In genomic region chr14:76918751-76919421, GRCh38 we compare ENCODE assay signal across 8 cellular contexts.
A peak's percentile ranks its signal among the peaks of the same experiment; 100 is the strongest.
DNase-seq lines count a peak whose midpoint lies in the region; ATAC-seq, FAIRE-seq and TF ChIP-seq lines count a peak whose summit lies in the region.

No MANE protein-coding gene starts in this region.

- TF ChIP-seq CTCF in endothelial cell of umbilical vein (IDR thresholded peaks at IDR 0.05; ENCODE audit: extremely low read depth in 1 of 2, insufficient read depth in 1 of 2, low read depth in 1 of 2, low read length in 2 of 2) (peak in 1 of 2 donors; percentile 24), transverse colon (IDR thresholded peaks at IDR 0.05) (peak in 2 of 5 experiments; percentile 4 to 32)

- peak overlapping the region; percentile 36; the same call in 1 of the 2 replicates for H3K4me3 ChIP-seq in SJCRH30
- H3K4me3 ChIP-seq in endothelial cell of umbilical vein (replicated peaks in 1 of 3; ENCODE audit: insufficient read depth in 1 of 3, low read depth in 1 of 3, low read length in 3 of 3) = no peak overlapping the region
- no peak overlapping the region for H3K4me3 ChIP-seq in transverse colon

- DNase-seq in CD1c-positive myeloid dendritic cell (ENCODE audit: extremely low spot score) = peak; percentile 75
- peak; percentile 85 for DNase-seq in HS-5 (ENCODE audit: low read depth)
- peak; percentile 81 to 82 for DNase-seq in SJCRH30
- peak; percentile 98 for DNase-seq in endothelial cell of umbilical vein (ENCODE audit: low read depth, low spot score)
- DNase-seq in mesenteric fat pad (ENCODE audit: low spot score) = peak; percentile 98
- DNase-seq in transverse colon = peak; percentile 89

- WGBS in transverse colon (ENCODE audit: low coverage in 1 of 2), 2 donors = 18% methylated on average over 4 to 20 of the region's 20 CpGs

- TF ChIP-seq EP300 in transverse colon (IDR thresholded peaks at IDR 0.05; ENCODE audit: low read depth) = peak; percentile 39

- CTCF ChIA-PET in endothelial cell of umbilical vein (lab: Charles Lee) = interaction anchor here (0.6 to 4.9 kb wide), 23 partner anchors 14 to 176 kb away, joined by 3 to 51 read pairs (median 7); partner anchors contain the start of gene IRF2BPL

- H3K9me3 ChIP-seq in SJCRH30 (replicated peaks) (no peaks in the 10 kb centered on the region), endothelial cell of umbilical vein (replicated peaks; ENCODE audit: control insufficient read depth, insufficient read depth, low read length) (no peaks in the 10 kb centered on the region), transverse colon (no peaks in the 10 kb centered on the region)

- POLR2A ChIA-PET in endothelial cell of umbilical vein (lab: Charles Lee) = interaction anchor here (0.7 to 1.3 kb wide), 5 partner anchors 31 to 123 kb away, joined by 3 to 4 read pairs (median 3); no protein-coding TSS in a partner anchor

- peak overlapping the region; percentile 80 for H3K27ac ChIP-seq in SJCRH30
- H3K27ac ChIP-seq in endothelial cell of umbilical vein (ENCODE audit: insufficient read depth, low read depth, low read length) = peak overlapping the region; percentile 86
- H3K27ac ChIP-seq in transverse colon = peak overlapping the region; percentile 84 to 98 (median 88)

- H3K4me2 ChIP-seq in endothelial cell of umbilical vein (ENCODE audit: insufficient read depth, low read length) = peak overlapping the region; percentile 31

- peak overlapping the region; percentile 35 for H2AFZ ChIP-seq in endothelial cell of umbilical vein (ENCODE audit: low read depth, low read length)

- ATAC-seq in GM21619 (IDR thresholded peaks at IDR 0.05; ENCODE audit: unreplicated experiment) (no peak), HG02973 (IDR thresholded peaks at IDR 0.05; ENCODE audit: unreplicated experiment) (no peak)

- dilution Hi-C loops in endothelial cell of umbilical vein (cut with MboI; ENCODE audit: extremely low pct_ligation_motif_present, low sequenced_read_pairs) = no loop called here

- FAIRE-seq in endothelial cell of umbilical vein (lab: Jason Lieb, UNC) = peak; percentile 98

- H3K36me3 ChIP-seq in SJCRH30 (no peaks in the 10 kb centered on the region), endothelial cell of umbilical vein (ENCODE audit: control insufficient read depth in 2 of 2, extremely low read depth in 1 of 2, insufficient read depth in 2 of 2, low read length in 2 of 2) (no peaks in the 10 kb centered on the region), transverse colon (no peaks in the 10 kb centered on the region)

- intact Hi-C loops in endothelial cell of umbilical vein (cut with micrococcal nuclease) = loop anchor here (1.0 kb wide), 7 partner anchors 28 to 179 kb away; partner anchors contain the start of genes CIPC and IRF2BPL
- intact Hi-C loops in transverse colon (cut with DNase I; ENCODE audit: low total_unique reads) = loop anchor here (2.0 to 5.0 kb wide), 3 partner anchors 38 to 123 kb away; partner anchors contain the start of gene IRF2BPL

- peak overlapping the region; percentile 81 for H3K9ac ChIP-seq in endothelial cell of umbilical vein (replicated peaks; ENCODE audit: extremely low read depth, insufficient read depth, low read length)

- H4K20me1 ChIP-seq in endothelial cell of umbilical vein (replicated peaks; ENCODE audit: control insufficient read depth, extremely low read depth, insufficient read depth, low read length) = no peaks in the 10 kb centered on the region

- H3K4me1 ChIP-seq in SJCRH30 (peaks cover 43% of the 10 kb centered on the region), endothelial cell of umbilical vein (ENCODE audit: control insufficient read depth, extremely low read depth, insufficient read depth, low read length) (peaks cover 32% of the 10 kb centered on the region), transverse colon (peaks cover 37 to 60% (median 46%) of the 10 kb centered on the region in 4 donors)

- no peaks in the 10 kb centered on the region for H3K79me2 ChIP-seq in endothelial cell of umbilical vein (ENCODE audit: control insufficient read depth, insufficient read depth, low read length)

- H3K27me3 ChIP-seq in SJCRH30 (no peaks in the 10 kb centered on the region), endothelial cell of umbilical vein (ENCODE audit: control insufficient read depth in 2 of 2, insufficient read depth in 2 of 2, low read length in 2 of 2) (no peaks in the 10 kb centered on the region), transverse colon (no peaks in the 10 kb centered on the region)

- in situ Hi-C loops in transverse colon (cut with MboI; ENCODE audit: low pct_ligation_motif_present in 1 of 4, low pct_unique_long_range_greater_than_20kb in 1 of 4, low sequenced_read_pairs in 3 of 4) = loop anchor here (10.0 to 25.0 kb wide), 3 partner anchors 126 to 393 kb away; partner anchors contain the start of genes GSTZ1 (in 1 of the 4) and POMT2 (in 1 of the 4)

- TSS peak; percentile 58 for BruUV-seq in endothelial cell of umbilical vein (replicated peaks; lab: Mats Ljungman, UMichigan)

- H3K9me1 ChIP-seq in endothelial cell of umbilical vein (replicated peaks; ENCODE audit: control insufficient read depth, extremely low read depth, insufficient read depth, low read length) = no peaks in the 10 kb centered on the region

- TF ChIP-seq POLR2A in endothelial cell of umbilical vein (IDR thresholded peaks at IDR 0.05; ENCODE audit: low read depth, low read length) (no peak), transverse colon (IDR thresholded peaks at IDR 0.05) (peak; percentile 9)

TF ChIP-seq in endothelial cell of umbilical vein, 7 proteins besides CTCF, POLR2A, EP300 and RAD21:
- TF ChIP-seq MYC (IDR thresholded peaks at IDR 0.05; ENCODE audit: low read depth, low read length) (no peak), MAX (IDR thresholded peaks at IDR 0.05; ENCODE audit: insufficient read depth, insufficient read length) (peak; percentile 82), GATA2 (IDR thresholded peaks at IDR 0.05; ENCODE audit: insufficient read depth, insufficient read length, low read depth, low read length) (peak; percentile 38), POLR2AphosphoS5 (IDR thresholded peaks at IDR 0.05; ENCODE audit: insufficient read depth, low read depth, low read length) (peak; percentile 92), JUN (IDR thresholded peaks at IDR 0.05; ENCODE audit: borderline replicate concordance, insufficient read depth, insufficient read length, low read depth) (peak; percentile 88), EZH2 (IDR thresholded peaks at IDR 0.05; ENCODE audit: borderline replicate concordance, low read depth, low read length, severe bottlenecking) (no peak), FOS (IDR thresholded peaks at IDR 0.05; ENCODE audit: borderline replicate concordance, insufficient read depth, low read length) (peak; percentile 98)
